19 cellular contexts compared by ENCODE assay signal in the genomic region with DNA sequence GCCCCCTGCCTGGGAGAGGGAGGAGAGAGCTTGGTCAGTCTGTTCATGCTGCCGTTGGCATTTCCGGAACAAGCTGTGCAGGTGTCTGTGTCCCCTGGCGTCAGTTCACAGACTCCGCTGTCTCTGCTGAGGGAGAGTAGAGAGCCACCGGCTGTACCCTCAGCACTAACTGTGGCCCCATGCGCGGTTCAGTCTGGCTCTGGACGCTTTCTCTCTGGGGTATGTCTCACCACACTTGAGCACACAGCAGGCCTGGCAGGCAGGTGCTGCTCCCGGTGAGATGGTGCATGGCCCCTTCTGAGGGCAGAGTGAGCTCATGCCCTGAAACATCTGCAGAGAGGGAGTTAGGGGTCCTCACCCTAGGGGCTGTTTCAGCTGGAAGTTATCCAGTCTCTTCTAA. TPM values are rescaled to one million over a fixed set of nuclear protein-coding genes. Genes with fewer than 3 reads are reported as not detected.
DNase-seq lines count a peak whose midpoint lies in the region; ATAC-seq and TF ChIP-seq lines count a peak whose summit lies in the region.
"Had no signal": no experiment of that assay in that cellular context is flagged by ENCODE, and none has a peak within 500 bp of the region (broad histone marks: within the 10 kb centered on the region; RNA-seq: fewer than 3 reads in every experiment).

No MANE protein-coding gene starts in this region.

- H3K9me3 Mint-ChIP-seq in neural crest cell: peaks cover 3% of the 10 kb centered on the region
- H3K9me3 Mint-ChIP-seq: CD4-positive, CD25-positive, alpha-beta regulatory T cell; GM23338; HFFc6 had no signal

- DNase-seq in DND-41 (peak; percentile 69), T-helper 17 cell (no peak), neural crest cell (ENCODE audit: low read depth, low spot score) (no peak), coronary artery (ENCODE audit: low spot score) (no peak)
- DNase-seq: AML-193; Calu3; CD4-positive, CD25-positive, alpha-beta regulatory T cell; DMS53; HFFc6; NCI-H1105; NCI-H1694 treated with DMSO at 0.1 percent for 48 hours; NCI-H345; NCI-H69; PC-3 had no signal

- no peak for TF ChIP-seq POLR2A in gastroesophageal sphincter (IDR thresholded peaks at IDR 0.05)

- peak overlapping the region; percentile 44 for H3K27ac ChIP-seq in BLaER1
- H3K27ac ChIP-seq in DND-41 (ENCODE audit: low read length): no peak overlapping the region
- no peak overlapping the region for H3K27ac ChIP-seq in coronary artery
- no peak overlapping the region for H3K27ac ChIP-seq in gastroesophageal sphincter

- H3K27ac Mint-ChIP-seq in T-helper 17 cell: peak overlapping the region; percentile 11
- H3K27ac Mint-ChIP-seq in neural crest cell (ENCODE audit: unreplicated experiment): peak overlapping the region; percentile 19
- H3K27ac Mint-ChIP-seq: GM23338, HFFc6 had no signal

- no peak overlapping the region for H2AFZ ChIP-seq in DND-41 (ENCODE audit: low read depth, low read length)
- H2AFZ ChIP-seq: GM23338 had no signal

- ATAC-seq in DND-41 (ENCODE audit: insufficient read depth, low read depth): peak; percentile 88
- no peak for ATAC-seq in T-helper 17 cell
- no peak for ATAC-seq in HG02642 (IDR thresholded peaks at IDR 0.05; ENCODE audit: poor library complexity, unreplicated experiment)
- ATAC-seq in GM19397 (IDR thresholded peaks at IDR 0.05; ENCODE audit: unreplicated experiment): no peak
- ATAC-seq in gastroesophageal sphincter: no peak
- ATAC-seq: GM23338, PC-3 had no signal

- WGBS in gastroesophageal sphincter (ENCODE audit: low coverage in 1 of 2), 2 donors: no CpG with 5 or more reads among the region's 9 CpGs

- no peak for TF ChIP-seq CTCF in DND-41 (IDR thresholded peaks at IDR 0.05; ENCODE audit: borderline replicate concordance, extremely low read depth, low read length, poor library complexity, severe bottlenecking)
- TF ChIP-seq CTCF in neural crest cell (conservative IDR thresholded peaks at IDR 0.05): no peak
- TF ChIP-seq CTCF in coronary artery (IDR thresholded peaks at IDR 0.05): no peak
- no peak for TF ChIP-seq CTCF in gastroesophageal sphincter (IDR thresholded peaks at IDR 0.05)

- H3K4me1 Mint-ChIP-seq in T-helper 17 cell (peaks cover 4% of the 10 kb centered on the region), neural crest cell (no peaks in the 10 kb centered on the region)

- no peak overlapping the region for H3K9ac ChIP-seq in BLaER1
- H3K9ac ChIP-seq in DND-41 (ENCODE audit: low read depth, low read length): no peak overlapping the region

- H3K27me3 Mint-ChIP-seq in T-helper 17 cell (no peaks in the 10 kb centered on the region), neural crest cell (ENCODE audit: low read depth) (peaks cover 9% of the 10 kb centered on the region)

- H3K36me3 Mint-ChIP-seq in T-helper 17 cell (ENCODE audit: low read depth) (peaks cover 4% of the 10 kb centered on the region), neural crest cell (ENCODE audit: low read depth) (no peaks in the 10 kb centered on the region)
- H3K36me3 Mint-ChIP-seq: CD4-positive, CD25-positive, alpha-beta regulatory T cell had no signal

- H3K4me3 Mint-ChIP-seq in T-helper 17 cell (no peak overlapping the region), neural crest cell (no peak overlapping the region)
- H3K4me3 Mint-ChIP-seq: CD4-positive, CD25-positive, alpha-beta regulatory T cell; GM23338; HFFc6 had no signal

- peak overlapping the region; percentile 43 for H3K4me2 ChIP-seq in BLaER1
- H3K4me2 ChIP-seq in DND-41 (ENCODE audit: insufficient read depth, low read length): no peak overlapping the region
- H3K4me2 ChIP-seq: GM23338 had no signal

- H3K4me1 ChIP-seq in BLaER1 (peaks cover 14% of the 10 kb centered on the region; the same call in 1 of the 2 replicates), DND-41 (ENCODE audit: insufficient read depth, low read length) (no peaks in the 10 kb centered on the region), gastroesophageal sphincter (no peaks in the 10 kb centered on the region)

- TF ChIP-seq EP300 in gastroesophageal sphincter (IDR thresholded peaks at IDR 0.05): no peak

- H3K36me3 ChIP-seq in BLaER1: no peaks in the 10 kb centered on the region
- H3K36me3 ChIP-seq in DND-41 (ENCODE audit: insufficient read depth, low read length): no peaks in the 10 kb centered on the region
- H3K36me3 ChIP-seq in gastroesophageal sphincter: no peaks in the 10 kb centered on the region

- no peaks in the 10 kb centered on the region for H3K27me3 ChIP-seq in BLaER1
- H3K27me3 ChIP-seq in DND-41 (ENCODE audit: insufficient read depth, low read length, poor library complexity): no peaks in the 10 kb centered on the region
- H3K27me3 ChIP-seq in gastroesophageal sphincter: peaks cover 18% of the 10 kb centered on the region

- H3K79me2 ChIP-seq in DND-41 (ENCODE audit: insufficient read depth, low read length): no peaks in the 10 kb centered on the region

- H4K20me1 ChIP-seq in BLaER1: no peaks in the 10 kb centered on the region
- H4K20me1 ChIP-seq in DND-41 (ENCODE audit: insufficient read depth, low read length): no peaks in the 10 kb centered on the region

- H3K4me3 ChIP-seq in BLaER1 (no peak overlapping the region), DND-41 (ENCODE audit: low read depth in 1 of 2, low read length in 2 of 2) (no peak overlapping the region), coronary artery (no peak overlapping the region), gastroesophageal sphincter (no peak overlapping the region)
- H3K4me3 ChIP-seq: GM23338 had no signal

- H3K9me3 ChIP-seq in BLaER1: no peaks in the 10 kb centered on the region
- H3K9me3 ChIP-seq in DND-41 (ENCODE audit: insufficient read depth, low read length, severe bottlenecking): no peaks in the 10 kb centered on the region
- H3K9me3 ChIP-seq in T-helper 17 cell (ENCODE audit: control insufficient read depth, low read length, poor library complexity, severe bottlenecking): no peaks in the 10 kb centered on the region
- no peaks in the 10 kb centered on the region for H3K9me3 ChIP-seq in gastroesophageal sphincter

RNA-seq across cellular contexts. Expression of gene TLR5, which starts 60.0 kb away (rescaled TPM):
- 1 to 10 TPM; 2.6 to 2.8 TPM for total RNA-seq in T-helper 17 cell
- total RNA-seq in neural crest cell: 0.30 and 0.68 TPM in 2 replicates
- 10 to 100 TPM in 1 of 4 donors, 1 to 10 TPM in 3; 3.5 to 15.1 (median 6.0) TPM for total RNA-seq in gastroesophageal sphincter
